1 cellular context compared by ENCODE assay signal in the genomic region with DNA sequence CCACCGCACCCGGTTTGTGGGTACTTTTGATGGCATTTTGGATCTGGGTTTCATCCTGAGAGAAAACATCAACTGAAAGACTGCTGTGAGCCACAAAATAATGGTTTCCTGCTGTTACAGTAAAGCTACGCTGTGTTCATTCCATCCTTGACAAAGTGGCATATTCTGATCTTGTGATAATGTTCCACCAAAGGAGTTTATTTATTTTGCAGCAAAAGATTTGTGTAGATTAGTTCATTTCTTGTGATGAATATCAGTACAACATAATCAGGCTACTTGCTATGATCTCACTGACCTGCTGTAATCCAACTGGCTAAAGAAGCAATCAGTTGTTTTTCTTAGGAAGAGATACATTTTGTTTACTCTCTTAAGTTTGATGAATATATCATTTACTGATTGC.
TF ChIP-seq lines count a peak whose summit lies in the region.

No MANE protein-coding gene starts in this region.

TF ChIP-seq in HCT116, 20 proteins besides CTCF, POLR2A, EP300 and RAD21 (continued from another document):
- TF ChIP-seq, protein P1, sequence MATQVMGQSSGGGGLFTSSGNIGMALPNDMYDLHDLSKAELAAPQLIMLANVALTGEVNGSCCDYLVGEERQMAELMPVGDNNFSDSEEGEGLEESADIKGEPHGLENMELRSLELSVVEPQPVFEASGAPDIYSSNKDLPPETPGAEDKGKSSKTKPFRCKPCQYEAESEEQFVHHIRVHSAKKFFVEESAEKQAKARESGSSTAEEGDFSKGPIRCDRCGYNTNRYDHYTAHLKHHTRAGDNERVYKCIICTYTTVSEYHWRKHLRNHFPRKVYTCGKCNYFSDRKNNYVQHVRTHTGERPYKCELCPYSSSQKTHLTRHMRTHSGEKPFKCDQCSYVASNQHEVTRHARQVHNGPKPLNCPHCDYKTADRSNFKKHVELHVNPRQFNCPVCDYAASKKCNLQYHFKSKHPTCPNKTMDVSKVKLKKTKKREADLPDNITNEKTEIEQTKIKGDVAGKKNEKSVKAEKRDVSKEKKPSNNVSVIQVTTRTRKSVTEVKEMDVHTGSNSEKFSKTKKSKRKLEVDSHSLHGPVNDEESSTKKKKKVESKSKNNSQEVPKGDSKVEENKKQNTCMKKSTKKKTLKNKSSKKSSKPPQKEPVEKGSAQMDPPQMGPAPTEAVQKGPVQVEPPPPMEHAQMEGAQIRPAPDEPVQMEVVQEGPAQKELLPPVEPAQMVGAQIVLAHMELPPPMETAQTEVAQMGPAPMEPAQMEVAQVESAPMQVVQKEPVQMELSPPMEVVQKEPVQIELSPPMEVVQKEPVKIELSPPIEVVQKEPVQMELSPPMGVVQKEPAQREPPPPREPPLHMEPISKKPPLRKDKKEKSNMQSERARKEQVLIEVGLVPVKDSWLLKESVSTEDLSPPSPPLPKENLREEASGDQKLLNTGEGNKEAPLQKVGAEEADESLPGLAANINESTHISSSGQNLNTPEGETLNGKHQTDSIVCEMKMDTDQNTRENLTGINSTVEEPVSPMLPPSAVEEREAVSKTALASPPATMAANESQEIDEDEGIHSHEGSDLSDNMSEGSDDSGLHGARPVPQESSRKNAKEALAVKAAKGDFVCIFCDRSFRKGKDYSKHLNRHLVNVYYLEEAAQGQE (IDR thresholded peaks at IDR 0.05; ENCODE audit: low read depth): no peak
- TF ChIP-seq, protein P2, sequence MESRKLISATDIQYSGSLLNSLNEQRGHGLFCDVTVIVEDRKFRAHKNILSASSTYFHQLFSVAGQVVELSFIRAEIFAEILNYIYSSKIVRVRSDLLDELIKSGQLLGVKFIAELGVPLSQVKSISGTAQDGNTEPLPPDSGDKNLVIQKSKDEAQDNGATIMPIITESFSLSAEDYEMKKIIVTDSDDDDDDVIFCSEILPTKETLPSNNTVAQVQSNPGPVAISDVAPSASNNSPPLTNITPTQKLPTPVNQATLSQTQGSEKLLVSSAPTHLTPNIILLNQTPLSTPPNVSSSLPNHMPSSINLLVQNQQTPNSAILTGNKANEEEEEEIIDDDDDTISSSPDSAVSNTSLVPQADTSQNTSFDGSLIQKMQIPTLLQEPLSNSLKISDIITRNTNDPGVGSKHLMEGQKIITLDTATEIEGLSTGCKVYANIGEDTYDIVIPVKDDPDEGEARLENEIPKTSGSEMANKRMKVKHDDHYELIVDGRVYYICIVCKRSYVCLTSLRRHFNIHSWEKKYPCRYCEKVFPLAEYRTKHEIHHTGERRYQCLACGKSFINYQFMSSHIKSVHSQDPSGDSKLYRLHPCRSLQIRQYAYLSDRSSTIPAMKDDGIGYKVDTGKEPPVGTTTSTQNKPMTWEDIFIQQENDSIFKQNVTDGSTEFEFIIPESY (IDR thresholded peaks at IDR 0.05; ENCODE audit: extremely low read depth, insufficient replicate concordance, low read length): no peak
- TF ChIP-seq ELF1 (IDR thresholded peaks at IDR 0.05; ENCODE audit: borderline replicate concordance, low read depth): no peak
- no peak for TF ChIP-seq SIN3A (IDR thresholded peaks at IDR 0.05; ENCODE audit: low read depth)
- TF ChIP-seq EGR1 (IDR thresholded peaks at IDR 0.05; ENCODE audit: low read depth): no peak
- no peak for TF ChIP-seq POLR2AphosphoS5 (IDR thresholded peaks at IDR 0.05; ENCODE audit: low read depth, low read length)
